ENCODE assay signal across 2 cellular contexts in genomic region chr10:124126139-124126538, GRCh38.
TF ChIP-seq lines count a peak whose summit lies in the region.

No MANE protein-coding gene starts in this region.

TF ChIP-seq in HCT116, 20 proteins besides CTCF, POLR2A, EP300 and RAD21:
- TF ChIP-seq ZNF274 (IDR thresholded peaks at IDR 0.05; ENCODE audit: low read depth, low read length): no peak
- no peak for TF ChIP-seq FOSL1 (IDR thresholded peaks at IDR 0.05; ENCODE audit: low read depth)
- TF ChIP-seq ZBTB33 (IDR thresholded peaks at IDR 0.05; ENCODE audit: extremely low read depth, insufficient replicate concordance, low read length): no peak
- no peak for TF ChIP-seq SRF (IDR thresholded peaks at IDR 0.05; ENCODE audit: low read depth)
- TF ChIP-seq REST (IDR thresholded peaks at IDR 0.05; ENCODE audit: low read depth): no peak
- no peak for TF ChIP-seq ZFX (IDR thresholded peaks at IDR 0.05)

TF ChIP-seq in H1, 55 proteins besides CTCF, POLR2A, EP300 and RAD21:
- TF ChIP-seq RNF2 (IDR thresholded peaks at IDR 0.05; ENCODE audit: borderline replicate concordance, low read depth, low read length, missing control alignments, poor library complexity, severe bottlenecking) (no peak), EGR1 (IDR thresholded peaks at IDR 0.05; ENCODE audit: borderline replicate concordance, low read depth, low read length) (no peak)
- TF ChIP-seq, protein P1, sequence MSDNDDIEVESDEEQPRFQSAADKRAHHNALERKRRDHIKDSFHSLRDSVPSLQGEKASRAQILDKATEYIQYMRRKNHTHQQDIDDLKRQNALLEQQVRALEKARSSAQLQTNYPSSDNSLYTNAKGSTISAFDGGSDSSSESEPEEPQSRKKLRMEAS (IDR thresholded peaks at IDR 0.05): no peak
